8 cellular contexts compared by ENCODE assay signal in the genomic region with DNA sequence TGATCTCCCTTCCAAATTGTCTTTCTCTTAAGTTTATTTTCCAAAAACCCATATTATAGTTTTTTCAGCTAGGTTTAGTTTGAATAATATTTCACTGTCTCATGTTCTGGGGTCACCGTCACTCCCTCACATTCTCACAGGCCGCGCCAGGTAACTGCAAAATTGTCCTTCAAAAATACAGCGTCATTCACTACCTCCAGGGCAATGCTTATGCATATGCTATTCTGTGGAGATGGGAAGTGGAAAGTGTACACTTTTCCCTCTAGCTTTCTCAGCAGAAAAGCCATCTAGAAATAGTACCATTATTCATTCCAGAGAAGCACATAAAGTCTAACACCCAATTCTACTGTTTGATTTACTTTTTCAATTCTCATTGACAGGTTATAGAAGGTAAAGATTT. TPM values are rescaled to one million over a fixed set of nuclear protein-coding genes. Genes with fewer than 3 reads are reported as not detected.
DNase-seq lines count a peak whose midpoint lies in the region; ATAC-seq and TF ChIP-seq lines count a peak whose summit lies in the region.

No MANE protein-coding gene starts in this region.

- no peak for DNase-seq in CD8-positive, alpha-beta T cell
- DNase-seq in HT1080 (ENCODE audit: low read depth) (peak; percentile 10), chondrocyte (ENCODE audit: low spot score) (no peak), GM13976 (ENCODE audit: low spot score) (no peak), AG08395 (ENCODE audit: low spot score) (no peak)
- no peak for DNase-seq in naive thymus-derived CD8-positive, alpha-beta T cell
- no peak for DNase-seq in stimulated activated CD4-positive, alpha-beta T cell treated with anti-CD3 and anti-CD28 coated beads, Interleukin-1b, Interleukin-23, amount 100 ng/mL, for 48 hours

- peak overlapping the region; percentile 94 for H3K4me3 Mint-ChIP-seq in CD8-positive, alpha-beta T cell
- H3K4me3 Mint-ChIP-seq in chondrocyte (ENCODE audit: unreplicated experiment), result peak overlapping the region; percentile 97
- peak overlapping the region; percentile 88 to 97 (median 92) for H3K4me3 Mint-ChIP-seq in naive thymus-derived CD8-positive, alpha-beta T cell

- H3K36me3 ChIP-seq in CD8-positive, alpha-beta T cell (ENCODE audit: insufficient read depth, low read length), result no peaks in the 10 kb centered on the region

- H3K36me3 Mint-ChIP-seq in CD8-positive, alpha-beta T cell, result peaks cover 2% of the 10 kb centered on the region
- H3K36me3 Mint-ChIP-seq in chondrocyte (ENCODE audit: low read depth), result peaks cover 8% of the 10 kb centered on the region
- H3K36me3 Mint-ChIP-seq in naive thymus-derived CD8-positive, alpha-beta T cell, result no peaks in the 10 kb centered on the region

- peak overlapping the region; percentile 85 for H3K27ac Mint-ChIP-seq in CD8-positive, alpha-beta T cell
- peak overlapping the region; percentile 98 for H3K27ac Mint-ChIP-seq in chondrocyte (ENCODE audit: unreplicated experiment)
- peak overlapping the region in 8 of 10 donors; percentile 61 to 97 (median 88) for H3K27ac Mint-ChIP-seq in naive thymus-derived CD8-positive, alpha-beta T cell

- peaks cover 5% of the 10 kb centered on the region for H3K4me1 ChIP-seq in CD8-positive, alpha-beta T cell (ENCODE audit: insufficient read depth, low read length)

- ATAC-seq in CD8-positive, alpha-beta T cell, result no peak
- no peak for ATAC-seq in naive thymus-derived CD8-positive, alpha-beta T cell
- no peak for ATAC-seq in HG02852 (IDR thresholded peaks at IDR 0.05; ENCODE audit: unreplicated experiment)

- POLR2A ChIA-PET in CD8-positive, alpha-beta T cell (lab: Charles Lee), result interaction anchor here (1.6 kb wide), 1 partner anchor 303 kb away, joined by 3 read pairs; the partner anchor contains the start of gene MACIR
- POLR2A ChIA-PET in naive thymus-derived CD8-positive, alpha-beta T cell (lab: Charles Lee), result interaction anchor here (2.1 kb wide), 1 partner anchor 442 kb away, joined by 6 read pairs; the partner anchor contains the start of genes GIN1 and PPIP5K2

- H3K27me3 ChIP-seq in CD8-positive, alpha-beta T cell (ENCODE audit: insufficient read depth, low read length), result no peaks in the 10 kb centered on the region

- in situ Hi-C loops in GM13976 (cut with MboI; ENCODE audit: low sequenced_read_pairs, unreplicated experiment), result no loop called here

- CTCF ChIA-PET in CD8-positive, alpha-beta T cell (lab: Charles Lee), result no interaction called here

- no peak overlapping the region for H3K27ac ChIP-seq in CD8-positive, alpha-beta T cell (ENCODE audit: low read depth, low read length)

- no peak overlapping the region for H3K4me3 ChIP-seq in CD8-positive, alpha-beta T cell (ENCODE audit: low read depth, low read length)

- peaks cover 20% of the 10 kb centered on the region for H3K4me1 Mint-ChIP-seq in CD8-positive, alpha-beta T cell (ENCODE audit: low read depth)
- H3K4me1 Mint-ChIP-seq in chondrocyte (ENCODE audit: low read depth), result peaks cover 26% of the 10 kb centered on the region
- peaks cover 10 to 20% (median 18%) of the 10 kb centered on the region in 4 donors for H3K4me1 Mint-ChIP-seq in naive thymus-derived CD8-positive, alpha-beta T cell

- no peaks in the 10 kb centered on the region for H3K9me3 Mint-ChIP-seq in CD8-positive, alpha-beta T cell
- no peaks in the 10 kb centered on the region for H3K9me3 Mint-ChIP-seq in chondrocyte (ENCODE audit: low read depth)
- no peaks in the 10 kb centered on the region for H3K9me3 Mint-ChIP-seq in naive thymus-derived CD8-positive, alpha-beta T cell

- TF ChIP-seq CTCF in CD8-positive, alpha-beta T cell (IDR thresholded peaks at IDR 0.05), result no peak
- TF ChIP-seq CTCF in chondrocyte (IDR thresholded peaks at IDR 0.05) (no peak), GM13976 (IDR thresholded peaks at IDR 0.05; ENCODE audit: borderline replicate concordance, control extremely low read depth, extremely low read depth, insufficient read depth, missing control alignments) (no peak)

- intact Hi-C loops in CD8-positive, alpha-beta T cell (cut with DNase I, micrococcal nuclease), result loop anchor here in 1 of 2 experiments (5.0 kb wide), 2 partner anchors 304 to 439 kb away; partner anchors contain the start of genes GIN1, MACIR and PPIP5K2

- no peaks in the 10 kb centered on the region for H3K27me3 Mint-ChIP-seq in CD8-positive, alpha-beta T cell (ENCODE audit: low read depth)
- no peaks in the 10 kb centered on the region for H3K27me3 Mint-ChIP-seq in chondrocyte (ENCODE audit: low read depth)
- peaks cover 0 to 2% (median 0%) of the 10 kb centered on the region in 5 donors for H3K27me3 Mint-ChIP-seq in naive thymus-derived CD8-positive, alpha-beta T cell

- H3K9me3 ChIP-seq in CD8-positive, alpha-beta T cell (ENCODE audit: low read length), result no peaks in the 10 kb centered on the region

RNA-seq across cellular contexts. Expression of gene NUDT12, which starts 0.9 kb away (rescaled TPM):
- total RNA-seq in CD8-positive, alpha-beta T cell, result under 1 TPM in 1 of 2 experiments, not detected in 1; 0.44 TPM
- 12.8 and 15.0 TPM in 2 replicates for total RNA-seq in HT1080 (2014; rRNA removed; shearing (Covaris generic))
- polyA plus RNA-seq in HT1080 (2015; cell fraction: cytosol; rRNA removed), result 14.3 and 17.0 TPM in 2 replicates
- polyA plus RNA-seq in HT1080 (2015; cell fraction: nucleus; rRNA removed), result 59.0 and 70.1 TPM in 2 replicates
- 5.0 to 7.6 TPM (median 7.4 TPM) in 3 replicates for total RNA-seq in chondrocyte
- 1 to 10 TPM; 3.5 to 4.3 TPM for total RNA-seq in naive thymus-derived CD8-positive, alpha-beta T cell
- polyA plus RNA-seq in naive thymus-derived CD8-positive, alpha-beta T cell, result 1 to 10 TPM in 1 of 3 donors, under 1 TPM in 1, not detected in 1; 0.40 to 1.0 TPM
